31 cellular contexts compared by ENCODE assay signal in genomic region chr13:86569119-86569518, GRCh38.
"Had no signal": no experiment of that assay in that cellular context is flagged by ENCODE, and none has a peak within 500 bp of the region (broad histone marks: within the 10 kb centered on the region; RNA-seq: fewer than 3 reads in every experiment).

No MANE protein-coding gene starts in this region.

- H3K4me1 ChIP-seq: thyroid gland, upper lobe of right lung had no signal

- H3K27ac ChIP-seq: cardiac muscle cell, ovary, skin epidermis, thyroid gland, upper lobe of right lung had no signal

- DNase-seq: activated CD4-positive, alpha-beta T cell treated with anti-CD3 and anti-CD28 coated beads, Interleukin-2, amount 50 U/mL, for 1 hour; activated CD8-positive, alpha-beta T cell treated with anti-CD3 and anti-CD28 coated beads for 36 hours; activated T-cell treated with anti-CD3 and anti-CD28 coated beads, Interleukin-2, amount 50 U/mL, for 4 hours; cerebellar nuclear complex; cortex of kidney; effector memory CD8-positive, alpha-beta T cell; foreskin melanocyte; left colon; mammary epithelial cell; midbrain; naive thymus-derived CD4-positive, alpha-beta T cell; ovary; retina; SK-N-SH; stimulated activated CD4-positive, alpha-beta T cell treated with anti-CD3 and anti-CD28 coated beads, Interleukin-12 subunit alpha, Interleukin-12 subunit beta, amount 100 ng/mL, for 4 hours; stimulated activated CD4-positive, alpha-beta T cell treated with anti-CD3 and anti-CD28 coated beads, Interleukin-4, amount 100 ng/mL, for 24 hours; substantia nigra; T-helper 17 cell; T1000; thyroid gland; upper lobe of right lung had no signal

- H3K4me2 ChIP-seq: SK-N-SH had no signal

- FAIRE-seq: endothelial cell of umbilical vein, keratinocyte had no signal

- H3K9me3 ChIP-seq: ovary, SK-N-SH, thyroid gland, upper lobe of right lung had no signal

- H3K27me3 ChIP-seq: cardiac muscle cell, ovary, thyroid gland, upper lobe of right lung had no signal

- H3K36me3 ChIP-seq: cardiac muscle cell, ovary, thyroid gland, upper lobe of right lung had no signal

- H3K9ac ChIP-seq: SK-N-SH had no signal

- H3K9me2 ChIP-seq: SK-N-SH had no signal

- ATAC-seq: activated CD8-positive, alpha-beta T cell treated with anti-CD3 and anti-CD28 coated beads for 36 hours; activated naive CD4-positive, alpha-beta T cell treated with anti-CD3 and anti-CD28 coated beads, Interleukin-2, amount 50 U/mL, for 72 hours; activated T-cell treated with anti-CD3 and anti-CD28 coated beads, Interleukin-2, amount 50 U/mL, for 4 hours; activated T-helper 17 cell treated with anti-CD3 and anti-CD28 coated beads, Interleukin-2, amount 50 U/mL, for 72 hours; effector memory CD8-positive, alpha-beta T cell; esophagus mucosa; left colon; naive thymus-derived CD4-positive, alpha-beta T cell; sciatic nerve; stimulated activated effector memory CD8-positive, alpha-beta T cell treated with anti-CD3 and anti-CD28 coated beads, Interleukin-12 subunit alpha, Interleukin-12 subunit beta, amount 100 ng/mL, for 72 hours; T-helper 17 cell; upper lobe of right lung; WTC11 had no signal

- H3K4me3 ChIP-seq: cardiac muscle cell, ovary, skin epidermis, thyroid gland, upper lobe of right lung had no signal
